In the genomic region with DNA sequence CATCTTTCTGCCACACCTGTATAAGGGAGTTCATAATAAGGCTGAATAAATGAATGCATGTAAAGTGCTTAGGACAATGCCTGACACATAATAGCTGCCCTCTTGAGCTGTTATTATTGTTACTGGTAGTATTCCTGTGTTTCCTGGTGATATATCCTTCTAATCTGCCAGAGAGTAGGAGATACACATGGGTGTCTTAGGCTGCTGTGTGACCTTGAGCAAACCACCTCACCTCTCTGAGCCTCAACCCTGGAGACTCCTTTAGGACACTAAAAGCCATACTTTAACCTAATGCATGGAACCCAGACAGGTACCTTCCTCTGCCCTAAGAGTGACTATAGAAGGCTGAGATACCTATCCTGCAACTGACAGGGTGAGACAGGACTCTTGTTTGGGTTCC, we compare ENCODE assay signal across 17 cellular contexts. TPM values are rescaled to one million over a fixed set of nuclear protein-coding genes. Genes with fewer than 3 reads are reported as not detected.
DNase-seq lines count a peak whose midpoint lies in the region; ATAC-seq and TF ChIP-seq lines count a peak whose summit lies in the region.
"Had no signal": no experiment of that assay in that cellular context is flagged by ENCODE, and none has a peak within 500 bp of the region (broad histone marks: within the 10 kb centered on the region; RNA-seq: fewer than 3 reads in every experiment).

No MANE protein-coding gene starts in this region.

- H3K27me3 Mint-ChIP-seq in brain: peaks cover 3% of the 10 kb centered on the region

- peaks cover 47% of the 10 kb centered on the region for H3K4me1 ChIP-seq in left ventricle myocardium inferior
- H3K4me1 ChIP-seq in BLaER1 treated with 17β-estradiol and CSF1 and Interleukin-3, amounts not matched to agents 10 nM and 100 nM: peaks cover 50 to 83% (median 76%) of the 10 kb centered on the region in 10 experiments
- peaks cover 51% of the 10 kb centered on the region for H3K4me1 ChIP-seq in parathyroid adenoma

- H3K36me3 Mint-ChIP-seq in brain: peaks cover 16% of the 10 kb centered on the region

- H3K9ac ChIP-seq in BLaER1 treated with 17β-estradiol and CSF1 and Interleukin-3, amounts not matched to agents 10 nM and 100 nM: no peak overlapping the region
- H3K9ac ChIP-seq in parathyroid adenoma: no peak overlapping the region

- H3K4me3 Mint-ChIP-seq in brain: peak overlapping the region in 4 of 5 experiments; percentile 26 to 47 (median 29)
- H3K4me3 Mint-ChIP-seq: CD4-positive, alpha-beta T cell; CD8-positive, alpha-beta memory T cell had no signal

- peak overlapping the region in 3 of 5 experiments; percentile 79 to 90 (median 79) for H3K27ac Mint-ChIP-seq in brain
- H3K27ac Mint-ChIP-seq: CD4-positive, alpha-beta T cell; CD8-positive, alpha-beta memory T cell had no signal

- peaks cover 0 to 1% (median 0%) of the 10 kb centered on the region in 5 experiments for H3K9me3 Mint-ChIP-seq in brain
- H3K9me3 Mint-ChIP-seq: CD4-positive, alpha-beta T cell had no signal

- peaks cover 81% of the 10 kb centered on the region for H3K4me1 Mint-ChIP-seq in brain

- H3K79me2 ChIP-seq in parathyroid adenoma: peaks cover 26% of the 10 kb centered on the region

- intact Hi-C loops in left ventricle myocardium inferior (cut with micrococcal nuclease): no loop called here
- intact Hi-C loops in left ventricle myocardium superior (cut with micrococcal nuclease): no loop called here

- peaks cover 0 to 21% (median 7%) of the 10 kb centered on the region in 11 experiments; a peak in 5 of 22 replicates for H4K20me1 ChIP-seq in BLaER1 treated with 17β-estradiol and CSF1 and Interleukin-3, amounts not matched to agents 10 nM and 100 nM

- H3K4me2 ChIP-seq in BLaER1 treated with 17β-estradiol and CSF1 and Interleukin-3, amounts not matched to agents 10 nM and 100 nM: peak overlapping the region in 10 of 11 experiments; percentile 43 to 73 (median 63); a peak in 13 of 22 replicates
- no peak overlapping the region for H3K4me2 ChIP-seq in parathyroid adenoma (ENCODE audit: low read length)

- no peak for TF ChIP-seq CTCF in left ventricle myocardium inferior (IDR thresholded peaks at IDR 0.05; ENCODE audit: borderline replicate concordance)
- no peak for TF ChIP-seq CTCF in brain (conservative IDR thresholded peaks at IDR 0.05)
- TF ChIP-seq CTCF in parathyroid adenoma (IDR thresholded peaks at IDR 0.05): no peak

- ATAC-seq in left ventricle myocardium superior (no peak), HG03045 (IDR thresholded peaks at IDR 0.05; ENCODE audit: unreplicated experiment) (no peak)

- H3K36me3 ChIP-seq in left ventricle myocardium inferior (no peaks in the 10 kb centered on the region), parathyroid adenoma (ENCODE audit: control insufficient read depth, insufficient read depth, low read length) (no peaks in the 10 kb centered on the region)
- H3K36me3 ChIP-seq in BLaER1 treated with 17β-estradiol and CSF1 and Interleukin-3, amounts not matched to agents 10 nM and 100 nM: no peaks in the 10 kb centered on the region

- no peak overlapping the region for H2AFZ ChIP-seq in parathyroid adenoma

- H3K4me3 ChIP-seq in left ventricle myocardium inferior (no peak overlapping the region), parathyroid adenoma (ENCODE audit: low read depth, low read length) (no peak overlapping the region)
- no peak overlapping the region for H3K4me3 ChIP-seq in BLaER1 treated with 17β-estradiol and CSF1 and Interleukin-3, amounts not matched to agents 10 nM and 100 nM
- H3K4me3 ChIP-seq: GM12878 had no signal

- H3K27me3 ChIP-seq in left ventricle myocardium inferior (ENCODE audit: low read depth) (peaks cover 64% of the 10 kb centered on the region), parathyroid adenoma (ENCODE audit: control insufficient read depth, insufficient read depth, low read length) (peaks cover 4% of the 10 kb centered on the region)
- H3K27me3 ChIP-seq in BLaER1 treated with 17β-estradiol and CSF1 and Interleukin-3, amounts not matched to agents 10 nM and 100 nM: peaks cover 23 to 36% (median 31%) of the 10 kb centered on the region in 11 experiments

- H3K27ac ChIP-seq in left ventricle myocardium inferior (replicated peaks) (peak overlapping the region; percentile 82), parathyroid adenoma (peak overlapping the region; percentile 8)
- no peak overlapping the region for H3K27ac ChIP-seq in BLaER1 treated with 17β-estradiol and CSF1 and Interleukin-3, amounts not matched to agents 10 nM and 100 nM

- DNase-seq in left ventricle myocardium inferior (no peak), left ventricle myocardium superior (no peak), HPDE6-E6E7 (ENCODE audit: extremely low spot score) (no peak)
- DNase-seq in activated effector memory CD4-positive, alpha-beta T cell treated with anti-CD3 and anti-CD28 coated beads, Interleukin-2, amount 50 U/mL, for 16 hours: no peak
- DNase-seq: DMS 273 treated with DMSO at 0.1 percent for 48 hours, DMS79, GOT3 had no signal

- no peaks in the 10 kb centered on the region for H3K9me3 ChIP-seq in left ventricle myocardium inferior (replicated peaks)
- no peaks in the 10 kb centered on the region for H3K9me3 ChIP-seq in BLaER1 treated with 17β-estradiol and CSF1 and Interleukin-3, amounts not matched to agents 10 nM and 100 nM (replicated peaks in 1 of 11)
- H3K9me3 ChIP-seq in parathyroid adenoma (ENCODE audit: control insufficient read depth, low read length): no peaks in the 10 kb centered on the region

RNA-seq across cellular contexts. Expression of gene SCRT2, which starts 7.6 kb away (rescaled TPM):
- total RNA-seq in left ventricle myocardium inferior: not detected
- not detected for total RNA-seq in left ventricle myocardium superior
- 0.98 TPM for polyA plus RNA-seq in brain (ENCODE audit: insufficient read depth, low read depth, low replicate concordance)
- total RNA-seq: A172; CD4-positive, alpha-beta T cell; CD8-positive, alpha-beta memory T cell; GM12878 had no signal
- polyA plus RNA-seq: BJ; CD14-positive monocyte; CD8-positive, alpha-beta memory T cell; GM12878 had no signal

RNA-seq across cellular contexts. Expression of gene SRXN1, which starts 15.1 kb away (rescaled TPM):
- total RNA-seq in left ventricle myocardium inferior: 55.3 TPM
- 34.6 TPM for total RNA-seq in left ventricle myocardium superior
- polyA plus RNA-seq in brain (ENCODE audit: insufficient read depth, low read depth, low replicate concordance): 7.4 TPM

RNA-seq across cellular contexts. Expression of gene TCF15, which starts 57.9 kb away (rescaled TPM):
- total RNA-seq in left ventricle myocardium inferior: 11.1 TPM
- 11.8 TPM for total RNA-seq in left ventricle myocardium superior
- 0.49 TPM for polyA plus RNA-seq in brain (ENCODE audit: insufficient read depth, low read depth, low replicate concordance)
- total RNA-seq: A172; CD4-positive, alpha-beta T cell; CD8-positive, alpha-beta memory T cell; GM12878 had no signal
- polyA plus RNA-seq: BJ; CD14-positive monocyte; CD8-positive, alpha-beta memory T cell had no signal

Comparison
In these comparisons a context has a peak if more than half of its experiments do, and no peak if none do; other contexts are left out.
1. H3K27ac ChIP-seq: peak in left ventricle myocardium inferior (single experiment) and parathyroid adenoma (single experiment); none in BLaER1 treated with 17β-estradiol and CSF1 and Interleukin-3, amounts not matched to agents 10 nM and 100 nM (0 of 11).